ENCODE assay signal across 8 cellular contexts in genomic region chr1:75725256-75725655, GRCh38. TPM values are rescaled to one million over a fixed set of nuclear protein-coding genes. Genes with fewer than 3 reads are reported as not detected.
A peak's percentile ranks its signal among the peaks of the same experiment; 100 is the strongest.
DNase-seq lines count a peak whose midpoint lies in the region; ATAC-seq and TF ChIP-seq lines count a peak whose summit lies in the region.

No MANE protein-coding gene starts in this region.

- H3K27ac Mint-ChIP-seq in memory B cell = peak overlapping the region; percentile 98

- peaks cover 25% of the 10 kb centered on the region for H3K4me1 Mint-ChIP-seq in memory B cell

- H3K4me3 Mint-ChIP-seq in memory B cell = peak overlapping the region; percentile 100

- H3K4me3 ChIP-seq in brain microvascular endothelial cell (ENCODE audit: low read depth, low read length) (peak overlapping the region; percentile 98), uterus (peak overlapping the region; percentile 72 to 83)

- in situ Hi-C loops in KBM-7 (cut with MboI; ENCODE audit: low pct_unique_long_range_greater_than_20kb, low sequenced_read_pairs) = no loop called here
- in situ Hi-C loops in brain microvascular endothelial cell (cut with HindIII; ENCODE audit: low pct_ligation_motif_present, low sequenced_read_pairs) = no loop called here

- TF ChIP-seq POLR2A in uterus (IDR thresholded peaks at IDR 0.05) = no peak

- no peaks in the 10 kb centered on the region for H3K9me3 ChIP-seq in uterus

- ATAC-seq in memory B cell (ENCODE audit: low read depth) (no peak), HG02870 (IDR thresholded peaks at IDR 0.05; ENCODE audit: unreplicated experiment) (no peak), GM21528 (IDR thresholded peaks at IDR 0.05; ENCODE audit: low FRiP score, unreplicated experiment) (no peak)

- peaks cover 5% of the 10 kb centered on the region for H3K36me3 Mint-ChIP-seq in memory B cell

- H3K27me3 Mint-ChIP-seq in memory B cell = no peaks in the 10 kb centered on the region

- H3K36me3 ChIP-seq in brain microvascular endothelial cell (replicated peaks) (no peaks in the 10 kb centered on the region), uterus (no peaks in the 10 kb centered on the region)

- peak; percentile 10 for DNase-seq in AG08395 (ENCODE audit: low spot score)
- DNase-seq in KBM-7 = peak; percentile 46
- DNase-seq in brain microvascular endothelial cell = no peak
- DNase-seq in memory B cell (ENCODE audit: low spot score in 2 of 2) = no peak
- DNase-seq in uterus = no peak
- DNase-seq in kidney tubule cell (ENCODE audit: low spot score) = no peak

- H3K27ac ChIP-seq in brain microvascular endothelial cell (no peak overlapping the region), uterus (peak overlapping the region; percentile 92 to 93)

- peaks cover 0 to 4% of the 10 kb centered on the region in 2 donors for H3K4me1 ChIP-seq in uterus

- no peaks in the 10 kb centered on the region for H3K9me3 Mint-ChIP-seq in memory B cell

- intact Hi-C loops in uterus (cut with DNase I; ENCODE audit: low total_unique reads) = no loop called here

- H3K27me3 ChIP-seq in brain microvascular endothelial cell (replicated peaks) (no peaks in the 10 kb centered on the region), uterus (no peaks in the 10 kb centered on the region)

- no peak for TF ChIP-seq CTCF in brain microvascular endothelial cell (IDR thresholded peaks at IDR 0.05; ENCODE audit: low read depth, low read length, missing control alignments)
- TF ChIP-seq CTCF in uterus (IDR thresholded peaks at IDR 0.05) = no peak

RNA-seq across cellular contexts. Expression of gene ACADM, which starts 0.7 kb away (rescaled TPM):
- total RNA-seq in uterus = 100 to 1,000 TPM in 1 of 4 donors, 10 to 100 TPM in 3; 44.0 to 174 (median 65.4) TPM

Comparison
In these comparisons a context has a peak if more than half of its experiments do, and no peak if none do; other contexts are left out.
1. DNase-seq: peak in AG08395 (single experiment) and KBM-7 (single experiment); none in brain microvascular endothelial cell (single experiment), memory B cell (0 of 2), uterus (0 of 2) and kidney tubule cell (single experiment).